25 cellular contexts compared by ENCODE assay signal in genomic region chr7:82294258-82294855, GRCh38.
DNase-seq lines count a peak whose midpoint lies in the region; ATAC-seq and TF ChIP-seq lines count a peak whose summit lies in the region.
"Had no signal": no experiment of that assay in that cellular context is flagged by ENCODE, and none has a peak within 500 bp of the region (broad histone marks: within the 10 kb centered on the region; RNA-seq: fewer than 3 reads in every experiment).

No MANE protein-coding gene starts in this region.

- peaks cover 0 to 5% of the 10 kb centered on the region in 2 experiments; a peak in 1 of 4 replicates for H3K4me1 ChIP-seq in SK-N-SH (ENCODE audit: control insufficient read depth in 1 of 2, insufficient read depth in 2 of 2, low read depth in 1 of 2, low read length in 1 of 2)
- peaks cover 24% of the 10 kb centered on the region for H3K4me1 ChIP-seq in psoas muscle

- peaks cover 6% of the 10 kb centered on the region for H3F3A ChIP-seq in SK-N-SH (replicated peaks; ENCODE audit: insufficient read depth)

- H2AFZ ChIP-seq in SK-N-SH (ENCODE audit: low read depth): no peak overlapping the region

- no peak overlapping the region for H3K4me2 ChIP-seq in SK-N-SH

- no peak for TF ChIP-seq CTCF in SK-N-SH (IDR thresholded peaks at IDR 0.05)
- TF ChIP-seq CTCF in psoas muscle (IDR thresholded peaks at IDR 0.05): no peak

- H3K79me2 ChIP-seq in SK-N-SH (ENCODE audit: insufficient read depth): no peaks in the 10 kb centered on the region

- no peak overlapping the region for H3K9ac ChIP-seq in SK-N-SH

- H4K20me1 ChIP-seq in SK-N-SH (ENCODE audit: insufficient read depth): no peaks in the 10 kb centered on the region

- CTCF ChIA-PET in SK-N-SH (lab: Yijun Ruan, JAX): interaction anchor here (0.9 to 1.4 kb wide), 5 partner anchors 18 to 150 kb away, joined by 3 to 4 read pairs (median 3); no protein-coding TSS in a partner anchor

- 45% methylated on average over 1 of the region's 1 CpG for WGBS in SK-N-SH (ENCODE audit: low lambda C conversion rate)
- 85 to 96% (median 86%) methylated on average over 1 of the region's 1 CpG for WGBS in psoas muscle, 3 donors

- POLR2A ChIA-PET in SK-N-SH (lab: Yijun Ruan, JAX): no interaction called here

- H3K36me3 ChIP-seq in SK-N-SH (replicated peaks in 1 of 2; ENCODE audit: control insufficient read depth in 1 of 2, insufficient read depth in 2 of 2, low read length in 1 of 2) (peaks cover 0 to 8% of the 10 kb centered on the region in 2 experiments), psoas muscle (ENCODE audit: insufficient read depth in 1 of 2, low read depth in 1 of 2) (no peaks in the 10 kb centered on the region)

- no peaks in the 10 kb centered on the region for H3K9me2 ChIP-seq in SK-N-SH

- H3K4me3 ChIP-seq in SK-N-SH (ENCODE audit: low read depth in 2 of 2, low read length in 1 of 2) (no peak overlapping the region), psoas muscle (no peak overlapping the region)
- H3K4me3 ChIP-seq: skin epidermis had no signal

- no peak overlapping the region for H3K27ac ChIP-seq in SK-N-SH (ENCODE audit: low read depth in 2 of 2, low read length in 1 of 2)
- H3K27ac ChIP-seq in psoas muscle: peak overlapping the region; percentile 24
- H3K27ac ChIP-seq: skin epidermis had no signal

- peak; percentile 46 for DNase-seq in ELR (ENCODE audit: low read depth)
- DNase-seq in SK-N-SH: no peak
- peak; percentile 57 for DNase-seq in fibroblast of gingiva (ENCODE audit: low read depth)
- no peak for DNase-seq in psoas muscle
- no peak for DNase-seq in T-helper 1 cell
- DNase-seq in stimulated activated CD4-positive, alpha-beta T cell treated with anti-CD3 and anti-CD28 coated beads, Interleukin-4, amount 100 ng/mL, for 1 hour: no peak
- DNase-seq: activated CD4-positive, alpha-beta T cell treated with anti-CD3 and anti-CD28 coated beads, Interleukin-2, amount 50 U/mL, for 1 hour; activated CD8-positive, alpha-beta memory T cell treated with anti-CD3 and anti-CD28 coated beads, Interleukin-2, amount 10 ng/mL, durations not matched to agents 7 days and 5 days; activated naive CD4-positive, alpha-beta T cell treated with anti-CD3 and anti-CD28 coated beads, Interleukin-2, amount 10 ng/mL, durations not matched to agents 7 days and 5 days; activated T-cell treated with anti-CD3 and anti-CD28 coated beads, Interleukin-2, amount 50 U/mL, for 72 hours; anterior cingulate cortex; CD4-positive, CD25-positive, alpha-beta regulatory T cell; endodermal cell; H7; head of caudate nucleus; mesendoderm; NCI-H2081; NCI-H226; OCI-M1; stimulated activated CD4-positive, alpha-beta T cell treated with anti-CD3 and anti-CD28 coated beads, Interleukin-1b, Interleukin-23, amount 100 ng/mL, for 48 hours; T1000 had no signal

- no peak for TF ChIP-seq RAD21 in SK-N-SH (IDR thresholded peaks at IDR 0.05; ENCODE audit: low read length)

- H3K9me3 ChIP-seq in SK-N-SH (peaks cover 5% of the 10 kb centered on the region; the same call in 1 of the 2 replicates), psoas muscle (no peaks in the 10 kb centered on the region)

- ATAC-seq in psoas muscle (no peak), GM18873 (IDR thresholded peaks at IDR 0.05; ENCODE audit: low FRiP score, unreplicated experiment) (no peak)
- ATAC-seq: activated CD8-positive, alpha-beta memory T cell treated with anti-CD3 and anti-CD28 coated beads, Interleukin-2, amount 10 ng/mL, durations not matched to agents 7 days and 5 days; activated T-cell treated with anti-CD3 and anti-CD28 coated beads, Interleukin-2, amount 50 U/mL, for 72 hours; Right ventricle myocardium inferior; WTC11 had no signal

- 0 out of 4 replicates have a peak, but pooled peaks of 1 of the 2 experiments have one; percentile 36 for TF ChIP-seq EP300 in SK-N-SH (IDR thresholded peaks at IDR 0.05; ENCODE audit: borderline replicate concordance in 1 of 2, low read depth in 1 of 2, low read length in 1 of 2)

- H3K27me3 ChIP-seq in SK-N-SH (ENCODE audit: insufficient read depth) (no peaks in the 10 kb centered on the region), psoas muscle (ENCODE audit: insufficient read depth in 3 of 3, low read length in 2 of 3) (no peaks in the 10 kb centered on the region)

- intact Hi-C loops in psoas muscle (cut with DNase I): no loop called here

TF ChIP-seq in SK-N-SH, 30 proteins besides CTCF, POLR2A, EP300 and RAD21:
- TF ChIP-seq EZH2phosphoT487 (IDR thresholded peaks at IDR 0.05; ENCODE audit: borderline replicate concordance, low read depth) (no peak), NFIC (IDR thresholded peaks at IDR 0.05; ENCODE audit: borderline replicate concordance) (peak; percentile 7; the same call in 1 of the 2 replicates), TCF12 (IDR thresholded peaks at IDR 0.05) (peak; percentile 65), FOSL2 (IDR thresholded peaks at IDR 0.05; ENCODE audit: borderline replicate concordance, low read depth) (peak; percentile 47; the same call in 1 of the 2 replicates), TAF1 (IDR thresholded peaks at IDR 0.05; ENCODE audit: borderline replicate concordance, low read depth, low read length) (no peak), RFX5 (IDR thresholded peaks at IDR 0.05; ENCODE audit: low read length) (no peak), JUND (IDR thresholded peaks at IDR 0.05) (peak; percentile 47), MXI1 (IDR thresholded peaks at IDR 0.05; ENCODE audit: low read depth, low read length) (no peak), ZBTB33 (IDR thresholded peaks at IDR 0.05; ENCODE audit: borderline replicate concordance, low read depth) (no peak), PBX3 (IDR thresholded peaks at IDR 0.05) (peak; percentile 66; the same call in 1 of the 2 replicates)

Comparison
In these comparisons a context has a peak if more than half of its experiments do, and no peak if none do; other contexts are left out.
1. DNase-seq: peak in ELR (single experiment) and fibroblast of gingiva (single experiment); none in SK-N-SH (single experiment), psoas muscle (0 of 2), T-helper 1 cell (0 of 5) and stimulated activated CD4-positive, alpha-beta T cell treated with anti-CD3 and anti-CD28 coated beads, Interleukin-4, amount 100 ng/mL, for 1 hour (single experiment).